In genomic region chr11:128905345-128906184, GRCh38 we compare ENCODE assay signal across 8 cellular contexts. TPM values are rescaled to one million over a fixed set of nuclear protein-coding genes. Genes with fewer than 3 reads are reported as not detected.
DNase-seq lines count a peak whose midpoint lies in the region; ATAC-seq, FAIRE-seq and TF ChIP-seq lines count a peak whose summit lies in the region.

No MANE protein-coding gene starts in this region.

- peak overlapping the region; percentile 83 for H3K4me3 Mint-ChIP-seq in T-helper 17 cell
- H3K4me3 Mint-ChIP-seq in central memory CD8-positive, alpha-beta T cell: peak overlapping the region; percentile 81
- peak overlapping the region; percentile 59 for H3K4me3 Mint-ChIP-seq in stimulated activated effector memory CD8-positive, alpha-beta T cell treated with anti-CD3 and anti-CD28 coated beads, Interleukin-12 subunit alpha, Interleukin-12 subunit beta, amount 100 ng/mL, for 72 hours

- H3K9me3 Mint-ChIP-seq in central memory CD8-positive, alpha-beta T cell: no peaks in the 10 kb centered on the region
- no peaks in the 10 kb centered on the region for H3K9me3 Mint-ChIP-seq in stimulated activated effector memory CD8-positive, alpha-beta T cell treated with anti-CD3 and anti-CD28 coated beads, Interleukin-12 subunit alpha, Interleukin-12 subunit beta, amount 100 ng/mL, for 72 hours

- WGBS in HepG2 (ENCODE audit: low lambda C conversion rate): 48% methylated on average over 38 of the region's 45 CpGs

- peaks cover 18% of the 10 kb centered on the region for H3K4me1 Mint-ChIP-seq in T-helper 17 cell
- H3K4me1 Mint-ChIP-seq in central memory CD8-positive, alpha-beta T cell: peaks cover 7% of the 10 kb centered on the region
- H3K4me1 Mint-ChIP-seq in stimulated activated effector memory CD8-positive, alpha-beta T cell treated with anti-CD3 and anti-CD28 coated beads, Interleukin-12 subunit alpha, Interleukin-12 subunit beta, amount 100 ng/mL, for 72 hours: peaks cover 7% of the 10 kb centered on the region

- no peak for TF ChIP-seq POLR2A in HepG2 (IDR thresholded peaks at IDR 0.05; ENCODE audit: insufficient read depth in 1 of 2, low read depth in 2 of 2, low read length in 2 of 2)

- H3K27me3 ChIP-seq in HepG2 (ENCODE audit: control insufficient read depth in 1 of 2, insufficient read depth in 2 of 2, low read length in 2 of 2): peaks cover 5 to 30% of the 10 kb centered on the region in 2 experiments; a peak in 3 of 5 replicates

- ATAC-seq in GM21390 (IDR thresholded peaks at IDR 0.05; ENCODE audit: unreplicated experiment) (peak; percentile 59), T-helper 17 cell (peak; percentile 80), HepG2 (peak; percentile 73)
- peak; percentile 66 for ATAC-seq in central memory CD8-positive, alpha-beta T cell (replicated peaks; ENCODE audit: extremely low read depth, poor library complexity, severe bottlenecking)
- ATAC-seq in stimulated activated effector memory CD8-positive, alpha-beta T cell treated with anti-CD3 and anti-CD28 coated beads, Interleukin-12 subunit alpha, Interleukin-12 subunit beta, amount 100 ng/mL, for 72 hours: peak; percentile 68

- no peaks in the 10 kb centered on the region for H3K4me1 ChIP-seq in HepG2 (ENCODE audit: insufficient read depth, low read length)

- intact Hi-C loops in HepG2 (cut with micrococcal nuclease; ENCODE audit: unreplicated experiment): no loop called here

- no peak for TF ChIP-seq EP300 in HepG2 (IDR thresholded peaks at IDR 0.05; ENCODE audit: low read depth in 2 of 2, low read length in 2 of 2)
- no peak for TF ChIP-seq EP300 in HepG2 (CRISPR knock-in tag; IDR thresholded peaks at IDR 0.05; ENCODE audit: borderline replicate concordance)

- no peak overlapping the region for H3K27ac Mint-ChIP-seq in T-helper 17 cell
- H3K27ac Mint-ChIP-seq in central memory CD8-positive, alpha-beta T cell (ENCODE audit: low read depth): peak overlapping the region; percentile 44
- peak overlapping the region; percentile 10 for H3K27ac Mint-ChIP-seq in stimulated activated effector memory CD8-positive, alpha-beta T cell treated with anti-CD3 and anti-CD28 coated beads, Interleukin-12 subunit alpha, Interleukin-12 subunit beta, amount 100 ng/mL, for 72 hours

- TF ChIP-seq RAD21 in HepG2 (CRISPR knock-in tag; IDR thresholded peaks at IDR 0.05): no peak

- no peaks in the 10 kb centered on the region for H4K20me1 ChIP-seq in HepG2 (ENCODE audit: insufficient read depth, low read length)

- TF ChIP-seq CTCF in D721Med (IDR thresholded peaks at IDR 0.05; ENCODE audit: insufficient read depth, missing control alignments) (peak; percentile 38), HepG2 (CRISPR knock-in tag; IDR thresholded peaks at IDR 0.05) (no peak)

- DNase-seq in D721Med (ENCODE audit: insufficient read length, low spot score) (peak; percentile 80), T-helper 17 cell (no peak), HepG2 (ENCODE audit: low spot score) (no peak), superior temporal gyrus (ENCODE audit: extremely low spot score) (no peak)
- no peak for DNase-seq in central memory CD8-positive, alpha-beta T cell (ENCODE audit: low spot score in 2 of 2)
- peak in 1 of 2 donors; percentile 63 for DNase-seq in stimulated activated effector memory CD8-positive, alpha-beta T cell treated with anti-CD3 and anti-CD28 coated beads, Interleukin-12 subunit alpha, Interleukin-12 subunit beta, amount 100 ng/mL, for 72 hours (ENCODE audit: low spot score in 2 of 2)

- FAIRE-seq in D721Med (lab: Jason Lieb, UNC) (no peak), HepG2 (lab: Jason Lieb, UNC) (no peak)

- no peak overlapping the region for H3K9ac ChIP-seq in HepG2 (ENCODE audit: insufficient read depth, low read depth, low read length)

- H3K27ac ChIP-seq in KOPT-K1 (ENCODE audit: low read depth, low read length, poor library complexity, severe bottlenecking) (peak overlapping the region; percentile 71), HepG2 (ENCODE audit: extremely low read length, insufficient read depth, low read length) (no peak overlapping the region)

- 0 out of 2 replicates have a peak overlapping the region, but pooled peaks have one; percentile 18 for H3K4me2 ChIP-seq in HepG2 (ENCODE audit: low read depth, low read length)

- H3K27me3 Mint-ChIP-seq in T-helper 17 cell: peaks cover 39% of the 10 kb centered on the region
- H3K27me3 Mint-ChIP-seq in central memory CD8-positive, alpha-beta T cell: peaks cover 24% of the 10 kb centered on the region

- H3K9me3 ChIP-seq in KOPT-K1 (ENCODE audit: insufficient read depth, low read length, poor library complexity, severe bottlenecking): no peaks in the 10 kb centered on the region
- H3K9me3 ChIP-seq in T-helper 17 cell (ENCODE audit: control insufficient read depth, low read length, poor library complexity, severe bottlenecking): peaks cover 3% of the 10 kb centered on the region
- no peaks in the 10 kb centered on the region for H3K9me3 ChIP-seq in HepG2 (ENCODE audit: low read length)

- POLR2A ChIA-PET in HepG2 (lab: Yijun Ruan, JAX): no interaction called here

- no peak overlapping the region for H2AFZ ChIP-seq in HepG2 (ENCODE audit: low read length)

- CTCF ChIA-PET in HepG2 (lab: Yijun Ruan, JAX; ENCODE audit: low intra/inter-chr PET ratio, low total read pairs): no interaction called here

- no peak overlapping the region for H3K4me3 ChIP-seq in HepG2 (replicated peaks in 1 of 3; ENCODE audit: insufficient read depth in 1 of 3, low read depth in 2 of 3, low read length in 3 of 3)

- in situ Hi-C loops in HepG2 (cut with HindIII; ENCODE audit: extremely low pct_ligation_motif_present, low pct_unique_long_range_greater_than_20kb): no loop called here

- no TSS peak for BruUV-seq in HepG2 (replicated peaks; lab: Mats Ljungman, UMichigan)

- no peaks in the 10 kb centered on the region for H3K36me3 ChIP-seq in KOPT-K1 (ENCODE audit: insufficient read depth, low read length)
- no peaks in the 10 kb centered on the region for H3K36me3 ChIP-seq in HepG2 (replicated peaks in 1 of 2; ENCODE audit: control insufficient read depth in 1 of 2, insufficient read depth in 2 of 2, low read length in 2 of 2)

- no peaks in the 10 kb centered on the region for H3K36me3 Mint-ChIP-seq in T-helper 17 cell (ENCODE audit: low read depth)
- peaks cover 1% of the 10 kb centered on the region for H3K36me3 Mint-ChIP-seq in central memory CD8-positive, alpha-beta T cell (ENCODE audit: insufficient read depth)
- no peaks in the 10 kb centered on the region for H3K36me3 Mint-ChIP-seq in stimulated activated effector memory CD8-positive, alpha-beta T cell treated with anti-CD3 and anti-CD28 coated beads, Interleukin-12 subunit alpha, Interleukin-12 subunit beta, amount 100 ng/mL, for 72 hours

- H3K79me2 ChIP-seq in HepG2 (ENCODE audit: insufficient read depth, low read length): no peaks in the 10 kb centered on the region

RNA-seq across cellular contexts. Expression of gene KCNJ5, which starts 14.4 kb away (rescaled TPM):
- total RNA-seq in T-helper 17 cell: not detected
- not detected in 2 replicates for total RNA-seq in HepG2 (2016; rRNA removed; fragmentation: Illumina TruSeq; extraction: Trizol)
- total RNA-seq in HepG2 (2016; cell fraction: cytosol; rRNA removed; fragmentation: Illumina TruSeq; extraction: Trizol; ENCODE audit: low read depth): not detected in 2 replicates
- total RNA-seq in HepG2 (2016; cell fraction: insoluble cytoplasmic fraction; rRNA removed; fragmentation: Illumina TruSeq; extraction: Trizol): not detected in 2 replicates
- not detected in 2 replicates for total RNA-seq in HepG2 (2016; cell fraction: membrane; rRNA removed; fragmentation: Illumina TruSeq; extraction: Trizol)
- total RNA-seq in HepG2 (2016; cell fraction: nucleus; rRNA removed; fragmentation: Illumina TruSeq; extraction: Trizol): not detected in 2 replicates
- polyA plus RNA-seq in HepG2 (2011; rRNA removed): not detected in 2 replicates
- not detected in 2 replicates for polyA plus RNA-seq in HepG2 (2011; cell fraction: cytosol; rRNA removed)
- not detected in 2 replicates for polyA plus RNA-seq in HepG2 (2011; cell fraction: nucleus; rRNA removed)
- not detected in 2 replicates for polyA plus RNA-seq in HepG2 (2012)
- polyA plus RNA-seq in HepG2 (2016; cell fraction: cytosol; fragmentation: Illumina TruSeq; extraction: Trizol; ENCODE audit: low read depth): not detected in 2 replicates
- polyA plus RNA-seq in HepG2 (2016; cell fraction: insoluble cytoplasmic fraction; fragmentation: Illumina TruSeq; extraction: Trizol; ENCODE audit: low read depth): not detected in 2 replicates
- not detected in 2 replicates for polyA plus RNA-seq in HepG2 (2016; cell fraction: membrane; fragmentation: Illumina TruSeq; extraction: Trizol; ENCODE audit: low read depth)
- polyA plus RNA-seq in HepG2 (2016; cell fraction: nucleus; fragmentation: Illumina TruSeq; extraction: Trizol; ENCODE audit: insufficient read depth, low read depth): not detected in 2 replicates
- polyA minus RNA-seq in HepG2 (2011; rRNA and poly(A)+ RNA removed; ENCODE audit: low replicate concordance): not detected in 2 replicates
- polyA minus RNA-seq in HepG2 (2011; cell fraction: cytosol; rRNA and poly(A)+ RNA removed): not detected in 2 replicates
- not detected in 2 replicates for polyA minus RNA-seq in HepG2 (2011; cell fraction: nucleus; rRNA and poly(A)+ RNA removed)

RNA-seq across cellular contexts. Expression of gene TP53AIP1, which starts 37.1 kb away (rescaled TPM):
- total RNA-seq in T-helper 17 cell (not detected), HepG2 (2016; rRNA removed; fragmentation: Illumina TruSeq; extraction: Trizol) (0.11 TPM in 1 of 2 replicates, not detected in the other)
- not detected in 2 replicates for total RNA-seq in HepG2 (2016; cell fraction: cytosol; rRNA removed; fragmentation: Illumina TruSeq; extraction: Trizol; ENCODE audit: low read depth)
- not detected in 2 replicates for total RNA-seq in HepG2 (2016; cell fraction: insoluble cytoplasmic fraction; rRNA removed; fragmentation: Illumina TruSeq; extraction: Trizol)
- not detected in 2 replicates for total RNA-seq in HepG2 (2016; cell fraction: membrane; rRNA removed; fragmentation: Illumina TruSeq; extraction: Trizol)
- total RNA-seq in HepG2 (2016; cell fraction: nucleus; rRNA removed; fragmentation: Illumina TruSeq; extraction: Trizol): not detected in 2 replicates
- polyA plus RNA-seq in HepG2 (2011; rRNA removed): 0.03 TPM in 1 of 2 replicates, not detected in the other
- 0.03 TPM in 1 of 2 replicates, not detected in the other for polyA plus RNA-seq in HepG2 (2011; cell fraction: cytosol; rRNA removed)
- 0.19 and 0.28 TPM in 2 replicates for polyA plus RNA-seq in HepG2 (2011; cell fraction: nucleus; rRNA removed)
- polyA plus RNA-seq in HepG2 (2012): 0.17 TPM in 1 of 2 replicates, not detected in the other
- not detected in 2 replicates for polyA plus RNA-seq in HepG2 (2016; cell fraction: cytosol; fragmentation: Illumina TruSeq; extraction: Trizol; ENCODE audit: low read depth)
- not detected in 2 replicates for polyA plus RNA-seq in HepG2 (2016; cell fraction: insoluble cytoplasmic fraction; fragmentation: Illumina TruSeq; extraction: Trizol; ENCODE audit: low read depth)
- polyA plus RNA-seq in HepG2 (2016; cell fraction: membrane; fragmentation: Illumina TruSeq; extraction: Trizol; ENCODE audit: low read depth): not detected in 2 replicates
- polyA plus RNA-seq in HepG2 (2016; cell fraction: nucleus; fragmentation: Illumina TruSeq; extraction: Trizol; ENCODE audit: insufficient read depth, low read depth): 0.26 and 0.28 TPM in 2 replicates
- not detected in 2 replicates for polyA minus RNA-seq in HepG2 (2011; rRNA and poly(A)+ RNA removed; ENCODE audit: low replicate concordance)
- polyA minus RNA-seq in HepG2 (2011; cell fraction: cytosol; rRNA and poly(A)+ RNA removed): not detected in 2 replicates
- polyA minus RNA-seq in HepG2 (2011; cell fraction: nucleus; rRNA and poly(A)+ RNA removed): 0.13 and 0.37 TPM in 2 replicates

RNA-seq across cellular contexts. Expression of gene KCNJ1, which starts 38.5 kb away (rescaled TPM):
- under 1 TPM; 0.22 to 0.70 TPM for total RNA-seq in T-helper 17 cell
- total RNA-seq in HepG2 (2016; rRNA removed; fragmentation: Illumina TruSeq; extraction: Trizol): not detected in 2 replicates
- not detected in 2 replicates for total RNA-seq in HepG2 (2016; cell fraction: cytosol; rRNA removed; fragmentation: Illumina TruSeq; extraction: Trizol; ENCODE audit: low read depth)
- total RNA-seq in HepG2 (2016; cell fraction: insoluble cytoplasmic fraction; rRNA removed; fragmentation: Illumina TruSeq; extraction: Trizol): not detected in 2 replicates
- not detected in 2 replicates for total RNA-seq in HepG2 (2016; cell fraction: membrane; rRNA removed; fragmentation: Illumina TruSeq; extraction: Trizol)
- total RNA-seq in HepG2 (2016; cell fraction: nucleus; rRNA removed; fragmentation: Illumina TruSeq; extraction: Trizol): not detected in 2 replicates
- polyA plus RNA-seq in HepG2 (2011; rRNA removed): not detected in 2 replicates
- polyA plus RNA-seq in HepG2 (2011; cell fraction: cytosol; rRNA removed): not detected in 2 replicates
- not detected in 2 replicates for polyA plus RNA-seq in HepG2 (2011; cell fraction: nucleus; rRNA removed)
- not detected in 2 replicates for polyA plus RNA-seq in HepG2 (2012)
- not detected in 2 replicates for polyA plus RNA-seq in HepG2 (2016; cell fraction: cytosol; fragmentation: Illumina TruSeq; extraction: Trizol; ENCODE audit: low read depth)
- not detected in 2 replicates for polyA plus RNA-seq in HepG2 (2016; cell fraction: insoluble cytoplasmic fraction; fragmentation: Illumina TruSeq; extraction: Trizol; ENCODE audit: low read depth)
- polyA plus RNA-seq in HepG2 (2016; cell fraction: membrane; fragmentation: Illumina TruSeq; extraction: Trizol; ENCODE audit: low read depth): not detected in 2 replicates
- polyA plus RNA-seq in HepG2 (2016; cell fraction: nucleus; fragmentation: Illumina TruSeq; extraction: Trizol; ENCODE audit: insufficient read depth, low read depth): not detected in 2 replicates
- not detected in 2 replicates for polyA minus RNA-seq in HepG2 (2011; rRNA and poly(A)+ RNA removed; ENCODE audit: low replicate concordance)
- not detected in 2 replicates for polyA minus RNA-seq in HepG2 (2011; cell fraction: cytosol; rRNA and poly(A)+ RNA removed)
- not detected in 2 replicates for polyA minus RNA-seq in HepG2 (2011; cell fraction: nucleus; rRNA and poly(A)+ RNA removed)
